ENCODE assay signal across 15 cellular contexts in the genomic region with DNA sequence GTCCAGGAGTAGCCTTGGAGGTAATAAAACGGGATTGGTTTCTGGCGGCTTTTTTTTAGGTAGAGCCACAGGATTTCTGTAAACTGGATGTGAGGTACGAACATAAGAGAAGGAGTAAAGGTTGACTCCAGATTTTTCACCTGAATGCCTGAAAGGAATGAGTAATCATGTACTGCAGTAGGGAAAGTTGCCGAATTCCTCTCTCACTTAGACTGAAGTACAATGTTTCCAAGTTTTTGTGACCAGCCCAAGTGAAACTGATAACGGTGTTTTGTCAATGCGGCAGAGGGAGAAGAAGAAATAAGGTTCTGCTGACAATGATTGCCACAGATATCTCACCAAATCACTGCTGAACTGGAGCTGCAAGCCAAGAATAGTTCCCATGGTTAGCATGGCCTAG.
A peak's percentile ranks its signal among the peaks of the same experiment; 100 is the strongest.
DNase-seq lines count a peak whose midpoint lies in the region; ATAC-seq and TF ChIP-seq lines count a peak whose summit lies in the region.
"Had no signal": no experiment of that assay in that cellular context is flagged by ENCODE, and none has a peak within 500 bp of the region (broad histone marks: within the 10 kb centered on the region; RNA-seq: fewer than 3 reads in every experiment).

No MANE protein-coding gene starts in this region.

- peaks cover 6% of the 10 kb centered on the region; the same call in 1 of the 2 replicates for H3K36me3 ChIP-seq in GM23338 (ENCODE audit: insufficient read depth)
- H3K36me3 ChIP-seq: HAP-1 had no signal

- H3K4me2 ChIP-seq in GM23338, result no peak overlapping the region

- H3F3A ChIP-seq in GM23338 (replicated peaks; ENCODE audit: low read depth), result no peaks in the 10 kb centered on the region

- H3K27ac ChIP-seq in GM23338 (ENCODE audit: low read depth), result no peak overlapping the region

- no peak for TF ChIP-seq CTCF in GM23338 (conservative IDR thresholded peaks at IDR 0.05; ENCODE audit: low read depth in 2 of 2)

- H3K36me3 Mint-ChIP-seq in GM23338 (ENCODE audit: low read depth), result peaks cover 4% of the 10 kb centered on the region; the same call in 1 of the 3 replicates

- no peak overlapping the region for H3K4me3 ChIP-seq in GM23338
- H3K4me3 ChIP-seq: GM12878, HAP-1 had no signal

- H3K79me2 ChIP-seq in GM23338 (replicated peaks; ENCODE audit: insufficient read depth), result no peaks in the 10 kb centered on the region

- H3K9me2 ChIP-seq in GM23338 (ENCODE audit: insufficient read depth), result no peaks in the 10 kb centered on the region

- H3K4me1 ChIP-seq in GM23338 (ENCODE audit: insufficient read depth), result no peaks in the 10 kb centered on the region
- H3K4me1 ChIP-seq: HAP-1 had no signal

- no peaks in the 10 kb centered on the region for H4K20me1 ChIP-seq in GM23338 (replicated peaks; ENCODE audit: insufficient read depth)

- H3K4me3 Mint-ChIP-seq in GM23338, result no peak overlapping the region
- H3K4me3 Mint-ChIP-seq: B cell; CD4-positive, alpha-beta memory T cell had no signal

- peak overlapping the region; percentile 69; the same call in 1 of the 2 replicates for H3K27ac Mint-ChIP-seq in GM23338
- H3K27ac Mint-ChIP-seq: B cell had no signal

- no peak overlapping the region for H2AFZ ChIP-seq in GM23338

- H3K9me3 Mint-ChIP-seq in GM23338, result no peaks in the 10 kb centered on the region

- no peaks in the 10 kb centered on the region; the same call in 2 of the 3 replicates for H3K4me1 Mint-ChIP-seq in GM23338
- H3K4me1 Mint-ChIP-seq: B cell; CD4-positive, alpha-beta memory T cell had no signal

- ATAC-seq in GM23338, result no peak
- ATAC-seq in HG02885 (IDR thresholded peaks at IDR 0.05; ENCODE audit: poor library complexity, unreplicated experiment), result no peak
- no peak for ATAC-seq in GM21381 (IDR thresholded peaks at IDR 0.05; ENCODE audit: unreplicated experiment)
- ATAC-seq: GM12878, HepG2 had no signal

- DNase-seq in GM23338 (ENCODE audit: low spot score) (peak; percentile 4), glomerular visceral epithelial cell (ENCODE audit: extremely low spot score) (peak; percentile 10), left kidney (ENCODE audit: low read depth, low spot score) (peak; percentile 24), renal cortical epithelial cell (ENCODE audit: low read depth) (peak; percentile 63), medulla oblongata (ENCODE audit: extremely low spot score) (no peak), dedifferentiated amniotic fluid mesenchymal stem cell (ENCODE audit: extremely low spot score) (no peak)
- DNase-seq: C1 segment of cervical spinal cord; CD4-positive, alpha-beta memory T cell; DMS79 had no signal

- H3K27me3 ChIP-seq in GM23338 (ENCODE audit: insufficient read depth), result no peaks in the 10 kb centered on the region

- H3K27me3 Mint-ChIP-seq in GM23338 (ENCODE audit: insufficient read depth, low read depth, poor library complexity), result no peaks in the 10 kb centered on the region
- H3K27me3 Mint-ChIP-seq: B cell; CD4-positive, alpha-beta memory T cell had no signal

TF ChIP-seq in GM23338, 12 proteins besides CTCF, POLR2A, EP300 and RAD21 (continues in another document):
- TF ChIP-seq EZH2 (IDR thresholded peaks at IDR 0.05; ENCODE audit: low read depth, unreplicated experiment) (no peak), NANOG (IDR thresholded peaks at IDR 0.05; ENCODE audit: borderline replicate concordance) (no peak), EZH2phosphoT487 (IDR thresholded peaks at IDR 0.05; ENCODE audit: unreplicated experiment) (no peak), ETS1 (IDR thresholded peaks at IDR 0.05) (no peak), ZNF114 (CRISPR knock-in tag; IDR thresholded peaks at IDR 0.05) (no peak), POLR2AphosphoS5 (IDR thresholded peaks at IDR 0.05; ENCODE audit: low read depth) (no peak), STAT1 (IDR thresholded peaks at IDR 0.05; ENCODE audit: unreplicated experiment) (no peak), CREB1 (CRISPR knock-in tag; IDR thresholded peaks at IDR 0.05; ENCODE audit: low read depth) (no peak)
- TF ChIP-seq, protein P1, sequence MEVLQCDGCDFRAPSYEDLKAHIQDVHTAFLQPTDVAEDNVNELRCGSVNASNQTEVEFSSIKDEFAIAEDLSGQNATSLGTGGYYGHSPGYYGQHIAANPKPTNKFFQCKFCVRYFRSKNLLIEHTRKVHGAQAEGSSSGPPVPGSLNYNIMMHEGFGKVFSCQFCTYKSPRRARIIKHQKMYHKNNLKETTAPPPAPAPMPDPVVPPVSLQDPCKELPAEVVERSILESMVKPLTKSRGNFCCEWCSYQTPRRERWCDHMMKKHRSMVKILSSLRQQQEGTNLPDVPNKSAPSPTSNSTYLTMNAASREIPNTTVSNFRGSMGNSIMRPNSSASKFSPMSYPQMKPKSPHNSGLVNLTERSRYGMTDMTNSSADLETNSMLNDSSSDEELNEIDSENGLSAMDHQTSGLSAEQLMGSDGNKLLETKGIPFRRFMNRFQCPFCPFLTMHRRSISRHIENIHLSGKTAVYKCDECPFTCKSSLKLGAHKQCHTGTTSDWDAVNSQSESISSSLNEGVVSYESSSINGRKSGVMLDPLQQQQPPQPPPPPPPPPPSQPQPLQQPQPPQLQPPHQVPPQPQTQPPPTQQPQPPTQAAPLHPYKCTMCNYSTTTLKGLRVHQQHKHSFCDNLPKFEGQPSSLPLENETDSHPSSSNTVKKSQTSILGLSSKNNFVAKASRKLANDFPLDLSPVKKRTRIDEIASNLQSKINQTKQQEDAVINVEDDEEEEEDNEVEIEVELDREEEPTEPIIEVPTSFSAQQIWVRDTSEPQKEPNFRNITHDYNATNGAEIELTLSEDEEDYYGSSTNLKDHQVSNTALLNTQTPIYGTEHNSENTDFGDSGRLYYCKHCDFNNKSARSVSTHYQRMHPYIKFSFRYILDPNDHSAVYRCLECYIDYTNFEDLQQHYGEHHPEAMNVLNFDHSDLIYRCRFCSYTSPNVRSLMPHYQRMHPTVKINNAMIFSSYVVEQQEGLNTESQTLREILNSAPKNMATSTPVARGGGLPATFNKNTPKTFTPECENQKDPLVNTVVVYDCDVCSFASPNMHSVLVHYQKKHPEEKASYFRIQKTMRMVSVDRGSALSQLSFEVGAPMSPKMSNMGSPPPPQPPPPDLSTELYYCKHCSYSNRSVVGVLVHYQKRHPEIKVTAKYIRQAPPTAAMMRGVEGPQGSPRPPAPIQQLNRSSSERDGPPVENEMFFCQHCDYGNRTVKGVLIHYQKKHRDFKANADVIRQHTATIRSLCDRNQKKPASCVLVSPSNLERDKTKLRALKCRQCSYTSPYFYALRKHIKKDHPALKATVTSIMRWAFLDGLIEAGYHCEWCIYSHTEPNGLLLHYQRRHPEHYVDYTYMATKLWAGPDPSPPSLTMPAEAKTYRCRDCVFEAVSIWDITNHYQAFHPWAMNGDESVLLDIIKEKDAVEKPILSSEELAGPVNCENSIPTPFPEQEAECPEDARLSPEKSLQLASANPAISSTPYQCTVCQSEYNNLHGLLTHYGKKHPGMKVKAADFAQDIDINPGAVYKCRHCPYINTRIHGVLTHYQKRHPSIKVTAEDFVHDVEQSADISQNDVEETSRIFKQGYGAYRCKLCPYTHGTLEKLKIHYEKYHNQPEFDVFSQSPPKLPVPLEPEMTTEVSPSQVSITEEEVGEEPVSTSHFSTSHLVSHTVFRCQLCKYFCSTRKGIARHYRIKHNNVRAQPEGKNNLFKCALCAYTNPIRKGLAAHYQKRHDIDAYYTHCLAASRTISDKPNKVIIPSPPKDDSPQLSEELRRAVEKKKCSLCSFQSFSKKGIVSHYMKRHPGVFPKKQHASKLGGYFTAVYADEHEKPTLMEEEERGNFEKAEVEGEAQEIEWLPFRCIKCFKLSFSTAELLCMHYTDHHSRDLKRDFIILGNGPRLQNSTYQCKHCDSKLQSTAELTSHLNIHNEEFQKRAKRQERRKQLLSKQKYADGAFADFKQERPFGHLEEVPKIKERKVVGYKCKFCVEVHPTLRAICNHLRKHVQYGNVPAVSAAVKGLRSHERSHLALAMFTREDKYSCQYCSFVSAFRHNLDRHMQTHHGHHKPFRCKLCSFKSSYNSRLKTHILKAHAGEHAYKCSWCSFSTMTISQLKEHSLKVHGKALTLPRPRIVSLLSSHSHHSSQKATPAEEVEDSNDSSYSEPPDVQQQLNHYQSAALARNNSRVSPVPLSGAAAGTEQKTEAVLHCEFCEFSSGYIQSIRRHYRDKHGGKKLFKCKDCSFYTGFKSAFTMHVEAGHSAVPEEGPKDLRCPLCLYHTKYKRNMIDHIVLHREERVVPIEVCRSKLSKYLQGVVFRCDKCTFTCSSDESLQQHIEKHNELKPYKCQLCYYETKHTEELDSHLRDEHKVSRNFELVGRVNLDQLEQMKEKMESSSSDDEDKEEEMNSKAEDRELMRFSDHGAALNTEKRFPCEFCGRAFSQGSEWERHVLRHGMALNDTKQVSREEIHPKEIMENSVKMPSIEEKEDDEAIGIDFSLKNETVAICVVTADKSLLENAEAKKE (CRISPR knock-in tag; IDR thresholded peaks at IDR 0.05), result no peak

Comparison
In these comparisons a context has a peak if more than half of its experiments do, and no peak if none do; other contexts are left out.
1. DNase-seq: peak in GM23338 (single experiment), glomerular visceral epithelial cell (single experiment), left kidney (single experiment) and renal cortical epithelial cell (single experiment); none in medulla oblongata (single experiment) and dedifferentiated amniotic fluid mesenchymal stem cell (single experiment).